Comparison of ENCODE assay signal across 8 cellular contexts in the genomic region with DNA sequence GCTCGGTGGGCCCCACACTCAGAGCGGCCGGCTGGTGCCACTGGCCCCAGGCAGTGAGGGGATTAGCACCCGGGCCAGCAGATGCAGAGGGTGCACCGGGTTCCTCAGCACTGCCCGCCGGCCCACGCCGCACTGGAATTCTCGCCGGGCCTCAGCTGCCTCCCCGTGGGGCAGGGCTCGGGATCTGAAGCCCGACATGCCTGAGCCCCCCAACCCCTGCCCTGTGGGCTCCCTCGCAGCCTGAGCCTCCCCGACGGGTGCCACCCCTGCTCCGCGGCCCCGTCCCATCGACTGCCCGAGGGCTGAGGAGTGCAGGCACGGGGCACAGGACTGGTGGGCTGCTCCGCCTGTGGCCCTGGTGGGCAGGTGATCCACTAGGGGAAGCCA.
"Had no signal": no experiment of that assay in that cellular context is flagged by ENCODE, and none has a peak within 500 bp of the region (broad histone marks: within the 10 kb centered on the region; RNA-seq: fewer than 3 reads in every experiment).

No MANE protein-coding gene starts in this region.

- H3K4me3 Mint-ChIP-seq: GM23338, H9, IgD-negative memory B cell had no signal

- H3K4me3 ChIP-seq: GM23338 had no signal

- FAIRE-seq: H1, H54, HepG2 had no signal

- ATAC-seq: GM23338, HepG2 had no signal

- H3K27ac Mint-ChIP-seq: GM23338, H9, IgD-negative memory B cell had no signal

- H3K27me3 Mint-ChIP-seq: IgD-negative memory B cell had no signal

- H3K27ac ChIP-seq: HL-60 had no signal

- DNase-seq: H9, HCEC 1CT had no signal

- H3K4me1 Mint-ChIP-seq: GM23338, IgD-negative memory B cell had no signal
